12 cellular contexts compared by ENCODE assay signal in genomic region chr11:58963551-58964075, GRCh38. TPM values are rescaled to one million over a fixed set of nuclear protein-coding genes. Genes with fewer than 3 reads are reported as not detected.
DNase-seq lines count a peak whose midpoint lies in the region; ATAC-seq, FAIRE-seq and TF ChIP-seq lines count a peak whose summit lies in the region.
"Had no signal": no experiment of that assay in that cellular context is flagged by ENCODE, and none has a peak within 500 bp of the region (broad histone marks: within the 10 kb centered on the region; RNA-seq: fewer than 3 reads in every experiment).

No MANE protein-coding gene starts in this region.

- no peak for FAIRE-seq in kidney (lab: Jason Lieb, UNC)

- TF ChIP-seq POLR2A in stomach (IDR thresholded peaks at IDR 0.05) = no peak

- no peak for ATAC-seq in HG03108 (IDR thresholded peaks at IDR 0.05; ENCODE audit: unreplicated experiment)

- H3K4me3 ChIP-seq in HUES6 (ENCODE audit: low read depth, low read length) (peak overlapping the region; percentile 34; the same call in 1 of the 2 replicates), cardiac fibroblast (replicated peaks in 1 of 2; ENCODE audit: low read depth in 2 of 2, low read length in 2 of 2) (peak overlapping the region in 1 of 2 donors; percentile 20), kidney (ENCODE audit: low read length in 2 of 2) (peak overlapping the region; percentile 55 to 76), stomach (peak overlapping the region in 3 of 4 donors; percentile 5 to 22 (median 20))

- TF ChIP-seq CTCF in cardiac fibroblast (IDR thresholded peaks at IDR 0.05; ENCODE audit: low read depth, low read length) (peak; percentile 48), kidney (IDR thresholded peaks at IDR 0.05; ENCODE audit: borderline replicate concordance, extremely low read depth, insufficient read depth) (peak; percentile 61), stomach (IDR thresholded peaks at IDR 0.05) (peak in 2 of 7 experiments; percentile 2 to 7)

- H3K4me1 ChIP-seq in HUES6 (ENCODE audit: control insufficient read depth, insufficient read depth, low read length) = no peaks in the 10 kb centered on the region
- peaks cover 0 to 3% of the 10 kb centered on the region in 2 donors for H3K4me1 ChIP-seq in kidney (ENCODE audit: control insufficient read depth in 1 of 2, insufficient read depth in 1 of 2, low read depth in 1 of 2, low read length in 2 of 2)
- peaks cover 0 to 10% (median 0%) of the 10 kb centered on the region in 4 donors for H3K4me1 ChIP-seq in stomach

- peak; percentile 54 to 60 for DNase-seq in cardiac fibroblast (ENCODE audit: low read depth in 2 of 2)
- no peak for DNase-seq in kidney
- peak; percentile 33 for DNase-seq in stomach
- no peak for DNase-seq in NCI-H82 (lab: John Stamatoyannopoulos, UW)
- no peak for DNase-seq in NCI-H2171 treated with DMSO at 0.1 percent for 48 hours (lab: John Stamatoyannopoulos, UW)
- no peak for DNase-seq in NCI-H510A treated with DMSO at 0.1 percent for 48 hours (lab: John Stamatoyannopoulos, UW)
- DNase-seq: activated T-cell treated with anti-CD3 and anti-CD28 coated beads, Interleukin-2, amount 50 U/mL, for 1 hour; erythroblast; NCI-H1436 had no signal

- H3K27me3 ChIP-seq in HUES6 (ENCODE audit: control insufficient read depth, insufficient read depth, low read length) (peaks cover 25% of the 10 kb centered on the region; the same call in 1 of the 2 replicates), stomach (peaks cover 0 to 20% (median 6%) of the 10 kb centered on the region in 3 donors)

- H3K27ac ChIP-seq in HUES6 (ENCODE audit: low read depth, low read length) (no peak overlapping the region), kidney (ENCODE audit: low read depth in 2 of 2, low read length in 2 of 2) (no peak overlapping the region), stomach (no peak overlapping the region)

- no peaks in the 10 kb centered on the region for H3K36me3 ChIP-seq in HUES6 (ENCODE audit: control insufficient read depth, insufficient read depth, low read length)
- H3K36me3 ChIP-seq in kidney (ENCODE audit: control insufficient read depth in 1 of 2, insufficient read depth in 2 of 2, low read length in 2 of 2) = no peaks in the 10 kb centered on the region
- H3K36me3 ChIP-seq in stomach = no peaks in the 10 kb centered on the region

- WGBS in stomach, 5 donors = 23 to 37% (median 31%) methylated on average over 27 of the region's 27 CpGs

- H3K9me3 ChIP-seq in HUES6 (ENCODE audit: control insufficient read depth, insufficient read depth, low read depth, low read length) (no peaks in the 10 kb centered on the region), kidney (ENCODE audit: control insufficient read depth in 1 of 2, low read length in 2 of 2) (no peaks in the 10 kb centered on the region), stomach (no peaks in the 10 kb centered on the region)

- H3K9ac ChIP-seq in HUES6 (ENCODE audit: low read length) (no peak overlapping the region), kidney (ENCODE audit: low read length in 2 of 2) (no peak overlapping the region)

- no peak for TF ChIP-seq EP300 in stomach (IDR thresholded peaks at IDR 0.05)

- intact Hi-C loops in kidney (cut with DNase I) (no loop called here), stomach (cut with DNase I; ENCODE audit: low total_unique reads) (no loop called here)

RNA-seq across cellular contexts. Expression of gene GLYATL1, which starts 24.3 kb away (rescaled TPM):
- total RNA-seq in kidney = 15.7 TPM
- polyA plus RNA-seq in kidney (ENCODE audit: insufficient read depth, low read depth, low replicate concordance) = 199 TPM
- 10 to 100 TPM in 1 of 5 donors, under 1 TPM in 1, not detected in 3; 0.73 to 13.4 TPM for total RNA-seq in stomach
- 1 to 10 TPM; 1.3 to 1.7 (median 1.4) TPM for polyA plus RNA-seq in stomach
- total RNA-seq: subcutaneous adipose tissue had no signal

Comparison
In these comparisons a context has a peak if more than half of its experiments do, and no peak if none do; other contexts are left out.
1. DNase-seq: peak in cardiac fibroblast (2 of 2) and stomach (single experiment); none in kidney (single experiment), NCI-H82 (single experiment), NCI-H2171 treated with DMSO at 0.1 percent for 48 hours (single experiment) and NCI-H510A treated with DMSO at 0.1 percent for 48 hours (single experiment).